ENCODE assay signal across 19 cellular contexts in the genomic region with DNA sequence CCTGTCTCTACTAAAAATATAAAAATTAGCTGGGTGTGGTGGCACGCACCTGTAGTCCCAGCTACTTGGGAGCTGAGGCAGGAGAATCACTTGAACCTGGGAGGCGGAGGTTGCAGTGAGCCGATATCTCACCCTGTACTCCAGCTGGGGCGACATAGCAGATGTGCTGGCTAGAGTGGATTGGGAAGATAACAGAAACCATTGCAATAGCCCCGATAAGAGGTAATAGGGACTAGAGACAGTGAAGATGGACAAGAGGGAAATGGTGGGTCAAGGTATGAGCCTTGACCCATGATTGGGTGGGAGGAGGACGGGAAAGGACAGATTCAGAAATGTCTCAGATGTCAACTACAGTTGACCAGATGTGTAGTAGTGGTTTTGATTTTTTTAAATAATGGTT.
"Had no signal": no experiment of that assay in that cellular context is flagged by ENCODE, and none has a peak within 500 bp of the region (broad histone marks: within the 10 kb centered on the region; RNA-seq: fewer than 3 reads in every experiment).

No MANE protein-coding gene starts in this region.

- H3K4me3 ChIP-seq: adrenal gland, esophagus muscularis mucosa, gastroesophageal sphincter, heart left ventricle, smooth muscle cell, thyroid gland had no signal

- H3K27ac Mint-ChIP-seq: mesothelial cell of epicardium, nephron progenitor cell had no signal

- H3K27me3 ChIP-seq: adrenal gland, esophagus muscularis mucosa, gastroesophageal sphincter, heart left ventricle, thyroid gland had no signal

- H3K9me3 ChIP-seq: adrenal gland, thyroid gland had no signal

- ATAC-seq: gastroesophageal sphincter, heart left ventricle, sciatic nerve had no signal

- H3K36me3 ChIP-seq: adrenal gland, gastroesophageal sphincter, thyroid gland had no signal

- H3K4me2 ChIP-seq: smooth muscle cell had no signal

- H3K4me3 Mint-ChIP-seq: activated naive CD4-positive, alpha-beta T cell treated with anti-CD3 and anti-CD28 coated beads, Interleukin-2, amount 50 U/mL, for 24 hours; mesothelial cell of epicardium; nephron progenitor cell had no signal

- H3K27ac ChIP-seq: adrenal gland, esophagus muscularis mucosa, gastroesophageal sphincter, heart left ventricle, thyroid gland had no signal

- DNase-seq: activated CD8-positive, alpha-beta memory T cell treated with anti-CD3 and anti-CD28 coated beads for 24 hours; activated CD8-positive, alpha-beta memory T cell treated with anti-CD3 and anti-CD28 coated beads, Interleukin-2, amount 50 U/mL, for 48 hours; activated effector memory CD4-positive, alpha-beta T cell treated with anti-CD3 and anti-CD28 coated beads, Interleukin-2, amount 50 U/mL, for 16 hours; activated T-cell treated with anti-CD3 and anti-CD28 coated beads, Interleukin-2, amount 50 U/mL, for 48 hours; adrenal gland; cerebellar nuclear complex; cortex of kidney; heart left ventricle; nephron progenitor cell; nucleus accumbens; stimulated activated CD4-positive, alpha-beta T cell treated with anti-CD3 and anti-CD28 coated beads, Interleukin-4, amount 100 ng/mL, for 4 hours; stimulated activated naive CD4-positive, alpha-beta T cell; thyroid gland had no signal
